ENCODE assay signal across 1 cellular context in the genomic region with DNA sequence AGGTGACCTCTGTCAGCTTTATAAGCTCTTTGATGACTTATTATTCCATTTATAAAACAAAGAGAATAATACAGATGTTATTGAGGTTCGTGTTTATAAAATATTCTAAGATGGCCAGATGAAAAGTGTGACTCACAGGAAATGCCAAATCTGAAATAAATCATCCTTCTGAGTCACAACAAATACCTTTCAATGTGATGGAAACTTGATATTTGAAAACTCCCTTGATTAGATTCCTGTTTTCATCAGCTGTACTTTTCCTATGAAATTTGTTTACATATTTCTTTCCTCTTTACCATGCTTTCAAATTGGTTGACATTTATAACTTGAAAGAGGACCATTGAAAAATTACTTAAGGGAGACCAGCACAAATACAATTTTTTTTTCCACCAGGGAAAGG.
TF ChIP-seq lines count a peak whose summit lies in the region.

No MANE protein-coding gene starts in this region.

TF ChIP-seq in HCT116, 20 proteins besides CTCF, POLR2A, EP300 and RAD21 (continued from another document):
- TF ChIP-seq, protein P1, sequence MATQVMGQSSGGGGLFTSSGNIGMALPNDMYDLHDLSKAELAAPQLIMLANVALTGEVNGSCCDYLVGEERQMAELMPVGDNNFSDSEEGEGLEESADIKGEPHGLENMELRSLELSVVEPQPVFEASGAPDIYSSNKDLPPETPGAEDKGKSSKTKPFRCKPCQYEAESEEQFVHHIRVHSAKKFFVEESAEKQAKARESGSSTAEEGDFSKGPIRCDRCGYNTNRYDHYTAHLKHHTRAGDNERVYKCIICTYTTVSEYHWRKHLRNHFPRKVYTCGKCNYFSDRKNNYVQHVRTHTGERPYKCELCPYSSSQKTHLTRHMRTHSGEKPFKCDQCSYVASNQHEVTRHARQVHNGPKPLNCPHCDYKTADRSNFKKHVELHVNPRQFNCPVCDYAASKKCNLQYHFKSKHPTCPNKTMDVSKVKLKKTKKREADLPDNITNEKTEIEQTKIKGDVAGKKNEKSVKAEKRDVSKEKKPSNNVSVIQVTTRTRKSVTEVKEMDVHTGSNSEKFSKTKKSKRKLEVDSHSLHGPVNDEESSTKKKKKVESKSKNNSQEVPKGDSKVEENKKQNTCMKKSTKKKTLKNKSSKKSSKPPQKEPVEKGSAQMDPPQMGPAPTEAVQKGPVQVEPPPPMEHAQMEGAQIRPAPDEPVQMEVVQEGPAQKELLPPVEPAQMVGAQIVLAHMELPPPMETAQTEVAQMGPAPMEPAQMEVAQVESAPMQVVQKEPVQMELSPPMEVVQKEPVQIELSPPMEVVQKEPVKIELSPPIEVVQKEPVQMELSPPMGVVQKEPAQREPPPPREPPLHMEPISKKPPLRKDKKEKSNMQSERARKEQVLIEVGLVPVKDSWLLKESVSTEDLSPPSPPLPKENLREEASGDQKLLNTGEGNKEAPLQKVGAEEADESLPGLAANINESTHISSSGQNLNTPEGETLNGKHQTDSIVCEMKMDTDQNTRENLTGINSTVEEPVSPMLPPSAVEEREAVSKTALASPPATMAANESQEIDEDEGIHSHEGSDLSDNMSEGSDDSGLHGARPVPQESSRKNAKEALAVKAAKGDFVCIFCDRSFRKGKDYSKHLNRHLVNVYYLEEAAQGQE (IDR thresholded peaks at IDR 0.05; ENCODE audit: low read depth): no peak
- TF ChIP-seq ZFX (IDR thresholded peaks at IDR 0.05): no peak
